In the genomic region with DNA sequence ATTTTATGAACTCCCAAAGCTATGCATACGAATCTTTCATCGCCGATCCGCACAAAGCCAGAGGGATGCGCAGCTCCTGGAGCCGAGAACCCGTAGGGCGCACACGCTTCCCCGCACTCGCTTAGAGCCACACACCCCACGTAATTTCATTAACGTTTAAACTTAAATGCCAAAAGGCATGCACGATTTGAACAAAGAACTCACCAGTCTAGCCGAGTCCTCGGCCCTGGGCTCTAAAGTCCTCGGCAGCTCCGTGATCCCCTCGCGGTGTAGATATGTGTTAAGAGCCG, we compare ENCODE assay signal across 7 cellular contexts. TPM values are rescaled to one million over a fixed set of nuclear protein-coding genes. Genes with fewer than 3 reads are reported as not detected.
A peak's percentile ranks its signal among the peaks of the same experiment; 100 is the strongest.
DNase-seq lines count a peak whose midpoint lies in the region; ATAC-seq and TF ChIP-seq lines count a peak whose summit lies in the region.

No MANE protein-coding gene starts in this region.

- H3K4me3 Mint-ChIP-seq in stimulated activated naive CD8-positive, alpha-beta T cell treated with anti-CD3 and anti-CD28 coated beads, Interleukin-15, amount 100 ng/mL, for 72 hours, result peak overlapping the region in 1 of 2 donors; percentile 24

- H3K9me3 ChIP-seq in HUES6 (ENCODE audit: control insufficient read depth, insufficient read depth, low read depth, low read length) (no peaks in the 10 kb centered on the region), ascending aorta (no peaks in the 10 kb centered on the region)

- DNase-seq in ascending aorta (ENCODE audit: low spot score in 2 of 2), result no peak
- DNase-seq in inferior parietal cortex (ENCODE audit: extremely low spot score), result peak; percentile 29
- peak in 1 of 2 donors; percentile 3 for DNase-seq in stimulated activated naive CD8-positive, alpha-beta T cell treated with anti-CD3 and anti-CD28 coated beads, Interleukin-15, amount 100 ng/mL, for 72 hours
- DNase-seq in NOMO-1 treated with dmso at 0.1 percent for 144 hours (lab: John Stamatoyannopoulos, UW; ENCODE audit: unreplicated experiment), result no peak

- peaks cover 9% of the 10 kb centered on the region; the same call in 1 of the 2 replicates for H3K27me3 ChIP-seq in HUES6 (ENCODE audit: control insufficient read depth, insufficient read depth, low read length)
- no peaks in the 10 kb centered on the region for H3K27me3 ChIP-seq in ascending aorta

- peaks cover 23% of the 10 kb centered on the region for H3K4me1 ChIP-seq in HUES6 (ENCODE audit: control insufficient read depth, insufficient read depth, low read length)
- H3K4me1 ChIP-seq in ascending aorta, result no peaks in the 10 kb centered on the region

- ATAC-seq in stimulated activated naive CD8-positive, alpha-beta T cell treated with anti-CD3 and anti-CD28 coated beads, Interleukin-15, amount 100 ng/mL, for 72 hours, result peak; percentile 11
- ATAC-seq in HG03196 (IDR thresholded peaks at IDR 0.05; ENCODE audit: unreplicated experiment) (no peak), HG03108 (IDR thresholded peaks at IDR 0.05; ENCODE audit: unreplicated experiment) (no peak)

- TF ChIP-seq CTCF in ascending aorta (IDR thresholded peaks at IDR 0.05), result no peak

- peaks cover 77% of the 10 kb centered on the region for H3K27me3 Mint-ChIP-seq in stimulated activated naive CD8-positive, alpha-beta T cell treated with anti-CD3 and anti-CD28 coated beads, Interleukin-15, amount 100 ng/mL, for 72 hours

- H3K27ac ChIP-seq in HUES6 (ENCODE audit: low read depth, low read length) (peak overlapping the region; percentile 65; the same call in 1 of the 2 replicates), ascending aorta (peak overlapping the region; percentile 95 to 96)

- intact Hi-C loops in ascending aorta (cut with DNase I), result loop anchor here (2.0 to 10.0 kb wide), 7 partner anchors 34 to 1607 kb away; no protein-coding TSS in a partner anchor

- peak overlapping the region; percentile 92 for H3K9ac ChIP-seq in HUES6 (ENCODE audit: low read length)

- no peaks in the 10 kb centered on the region for H3K36me3 ChIP-seq in HUES6 (ENCODE audit: control insufficient read depth, insufficient read depth, low read length)
- no peaks in the 10 kb centered on the region for H3K36me3 ChIP-seq in ascending aorta

- H3K4me1 Mint-ChIP-seq in stimulated activated naive CD8-positive, alpha-beta T cell treated with anti-CD3 and anti-CD28 coated beads, Interleukin-15, amount 100 ng/mL, for 72 hours, result peaks cover 11% of the 10 kb centered on the region

- H3K4me3 ChIP-seq in HUES6 (ENCODE audit: low read depth, low read length) (peak overlapping the region; percentile 93), ascending aorta (peak overlapping the region; percentile 76 to 84)

- no peaks in the 10 kb centered on the region for H3K9me3 Mint-ChIP-seq in stimulated activated naive CD8-positive, alpha-beta T cell treated with anti-CD3 and anti-CD28 coated beads, Interleukin-15, amount 100 ng/mL, for 72 hours

- H3K27ac Mint-ChIP-seq in stimulated activated naive CD8-positive, alpha-beta T cell treated with anti-CD3 and anti-CD28 coated beads, Interleukin-15, amount 100 ng/mL, for 72 hours, result no peak overlapping the region

RNA-seq across cellular contexts. Expression of a gene that starts 2.4 kb away (rescaled TPM):
- total RNA-seq in ascending aorta, result 52.9 TPM
